Comparison of ENCODE assay signal across 20 cellular contexts in genomic region chr1:54906586-54906985, GRCh38.
"Had no signal": no experiment of that assay in that cellular context is flagged by ENCODE, and none has a peak within 500 bp of the region (broad histone marks: within the 10 kb centered on the region; RNA-seq: fewer than 3 reads in every experiment).

No MANE protein-coding gene starts in this region.

- DNase-seq: effector memory CD8-positive, alpha-beta T cell; esophagus squamous epithelium; foreskin fibroblast; glutamatergic neuron; islet precursor cell; midbrain; naive B cell; right cardiac atrium; small intestine; stimulated activated CD4-positive, alpha-beta T cell treated with anti-CD3 and anti-CD28 coated beads, Interleukin-12 subunit alpha, Interleukin-12 subunit beta, amount 100 ng/mL, for 4 hours; stimulated activated CD8-positive, alpha-beta memory T cell treated with anti-CD3 and anti-CD28 coated beads, Interleukin-4, amount 100 ng/mL, for 48 hours; upper lobe of right lung had no signal

- H3K36me3 ChIP-seq: esophagus squamous epithelium, gastroesophageal sphincter, tibial nerve, upper lobe of right lung, vagina had no signal

- H3K4me3 ChIP-seq: esophagus squamous epithelium, gastroesophageal sphincter, tibial nerve, upper lobe of right lung, vagina had no signal

- H3K4me3 Mint-ChIP-seq: dendritic cell treated with granulocyte-macrophage colony-stimulating factor and Interleukin-4, amounts not matched to agents 40 ng/mL and 50 ng/mL, for 4 days; effector memory CD8-positive, alpha-beta T cell; naive B cell; nephron; stimulated activated effector memory CD8-positive, alpha-beta T cell treated with anti-CD3 and anti-CD28 coated beads, Interleukin-12 subunit alpha, Interleukin-12 subunit beta, amount 100 ng/mL, for 72 hours; stimulated activated naive CD8-positive, alpha-beta T cell treated with anti-CD3 and anti-CD28 coated beads, Interleukin-15, Interleukin-2, amounts not matched to agents 100 ng/mL and 50 ng/mL, for 24 hours had no signal

- H3K36me3 Mint-ChIP-seq: naive B cell; stimulated activated effector memory CD8-positive, alpha-beta T cell treated with anti-CD3 and anti-CD28 coated beads, Interleukin-12 subunit alpha, Interleukin-12 subunit beta, amount 100 ng/mL, for 72 hours had no signal

- FAIRE-seq: colon, small intestine had no signal

- H3K4me1 ChIP-seq: gastroesophageal sphincter, tibial nerve, upper lobe of right lung, vagina had no signal

- H3K27ac ChIP-seq: gastroesophageal sphincter, tibial nerve, upper lobe of right lung, vagina had no signal

- H3K9me3 ChIP-seq: esophagus squamous epithelium, gastroesophageal sphincter, tibial nerve, upper lobe of right lung, vagina had no signal

- H3K27me3 ChIP-seq: esophagus squamous epithelium, gastroesophageal sphincter, tibial nerve, upper lobe of right lung, vagina had no signal

- H3K4me1 Mint-ChIP-seq: naive B cell; stimulated activated effector memory CD8-positive, alpha-beta T cell treated with anti-CD3 and anti-CD28 coated beads, Interleukin-12 subunit alpha, Interleukin-12 subunit beta, amount 100 ng/mL, for 72 hours had no signal

- H3K9me3 Mint-ChIP-seq: dendritic cell treated with granulocyte-macrophage colony-stimulating factor and Interleukin-4, amounts not matched to agents 40 ng/mL and 50 ng/mL, for 4 days; effector memory CD8-positive, alpha-beta T cell; naive B cell; nephron; stimulated activated effector memory CD8-positive, alpha-beta T cell treated with anti-CD3 and anti-CD28 coated beads, Interleukin-12 subunit alpha, Interleukin-12 subunit beta, amount 100 ng/mL, for 72 hours; stimulated activated naive CD8-positive, alpha-beta T cell treated with anti-CD3 and anti-CD28 coated beads, Interleukin-15, Interleukin-2, amounts not matched to agents 100 ng/mL and 50 ng/mL, for 24 hours had no signal

- H3K27ac Mint-ChIP-seq: dendritic cell treated with granulocyte-macrophage colony-stimulating factor and Interleukin-4, amounts not matched to agents 40 ng/mL and 50 ng/mL, for 4 days; effector memory CD8-positive, alpha-beta T cell; nephron; stimulated activated effector memory CD8-positive, alpha-beta T cell treated with anti-CD3 and anti-CD28 coated beads, Interleukin-12 subunit alpha, Interleukin-12 subunit beta, amount 100 ng/mL, for 72 hours; stimulated activated naive CD8-positive, alpha-beta T cell treated with anti-CD3 and anti-CD28 coated beads, Interleukin-15, Interleukin-2, amounts not matched to agents 100 ng/mL and 50 ng/mL, for 24 hours had no signal
